ENCODE assay signal across 8 cellular contexts in genomic region chr16:31071861-31072260, GRCh38. TPM values are rescaled to one million over a fixed set of nuclear protein-coding genes. Genes with fewer than 3 reads are reported as not detected.
DNase-seq lines count a peak whose midpoint lies in the region; ATAC-seq and TF ChIP-seq lines count a peak whose summit lies in the region.

No MANE protein-coding gene starts in this region.

- H3K4me3 ChIP-seq in GM06990 (replicated peaks; ENCODE audit: low read depth, low read length) (peak overlapping the region; percentile 89), ectodermal cell (ENCODE audit: insufficient read depth, low read depth, low read length) (peak overlapping the region; percentile 99), rectal smooth muscle tissue (ENCODE audit: low read length) (peak overlapping the region; percentile 86)

- WGBS in ectodermal cell, 2 experiments = 74 to 80% methylated on average over 4 of the region's 4 CpGs

- DNase-seq in GM06990 (ENCODE audit: extremely low read depth, insufficient read length) = no peak
- DNase-seq in NCI-H82 treated with DMSO at 0.1 percent for 48 hours (lab: John Stamatoyannopoulos, UW; ENCODE audit: unreplicated experiment) = peak; percentile 33
- DNase-seq in NCI-H187 (lab: John Stamatoyannopoulos, UW) = no peak
- DNase-seq in nucleus accumbens (lab: John Stamatoyannopoulos, UW) = no peak
- no peak for DNase-seq in NCI-H187 treated with DMSO at 0.1 percent for 48 hours (lab: John Stamatoyannopoulos, UW)

- peaks cover 5% of the 10 kb centered on the region for H3K36me3 ChIP-seq in GM06990 (ENCODE audit: control insufficient read depth, insufficient read depth, low read length)
- peaks cover 10% of the 10 kb centered on the region for H3K36me3 ChIP-seq in ectodermal cell (ENCODE audit: control insufficient read depth, insufficient read depth, low read length)
- no peaks in the 10 kb centered on the region for H3K36me3 ChIP-seq in rectal smooth muscle tissue (ENCODE audit: control insufficient read depth, insufficient read depth, low read length)

- no peak for TF ChIP-seq CTCF in GM06990 (IDR thresholded peaks at IDR 0.05; ENCODE audit: insufficient read depth, low read length, poor library complexity, severe bottlenecking)

- H3K4me1 ChIP-seq in ectodermal cell (ENCODE audit: control insufficient read depth, insufficient read depth, low read length) = peaks cover 14% of the 10 kb centered on the region
- peaks cover 10% of the 10 kb centered on the region for H3K4me1 ChIP-seq in rectal smooth muscle tissue (ENCODE audit: control insufficient read depth, insufficient read depth, low read length)

- ATAC-seq in HG02884 (IDR thresholded peaks at IDR 0.05; ENCODE audit: unreplicated experiment) = no peak

- H3K9me3 ChIP-seq in ectodermal cell (ENCODE audit: control insufficient read depth, low read length) = no peaks in the 10 kb centered on the region

- H3K9ac ChIP-seq in rectal smooth muscle tissue (ENCODE audit: low read length) = no peak overlapping the region

- H3K27me3 ChIP-seq in GM06990 (replicated peaks; ENCODE audit: control insufficient read depth, insufficient read depth, low read length) (no peaks in the 10 kb centered on the region), ectodermal cell (ENCODE audit: control insufficient read depth, insufficient read depth, low read length, poor library complexity, severe bottlenecking) (no peaks in the 10 kb centered on the region), rectal smooth muscle tissue (ENCODE audit: control insufficient read depth, insufficient read depth, low read length) (no peaks in the 10 kb centered on the region)

- H3K27ac ChIP-seq in ectodermal cell (ENCODE audit: insufficient read depth, low read depth, low read length, poor library complexity, severe bottlenecking) = no peak overlapping the region
- no peak overlapping the region for H3K27ac ChIP-seq in rectal smooth muscle tissue (ENCODE audit: low read depth, low read length)

RNA-seq across cellular contexts. Expression of gene ZNF668, which starts 2.2 kb away (rescaled TPM):
- polyA plus RNA-seq in ectodermal cell (2013, experiment 1 of 4) = 13.7 TPM
- 14.2 TPM for polyA plus RNA-seq in ectodermal cell (2013, experiment 2 of 4)
- polyA plus RNA-seq in ectodermal cell (2013, experiment 3 of 4) = 11.2 TPM
- 10.7 TPM for polyA plus RNA-seq in ectodermal cell (2013, experiment 4 of 4)

RNA-seq across cellular contexts. Expression of gene ZNF646, which starts 2.4 kb away (rescaled TPM):
- 21.8 TPM for polyA plus RNA-seq in ectodermal cell (2013, experiment 1 of 4)
- polyA plus RNA-seq in ectodermal cell (2013, experiment 2 of 4) = 21.6 TPM
- polyA plus RNA-seq in ectodermal cell (2013, experiment 3 of 4) = 16.0 TPM
- polyA plus RNA-seq in ectodermal cell (2013, experiment 4 of 4) = 18.8 TPM

RNA-seq across cellular contexts. Expression of gene PRSS53, which starts 16.9 kb away (rescaled TPM):
- 4.7 TPM for polyA plus RNA-seq in ectodermal cell (2013, experiment 1 of 4)
- polyA plus RNA-seq in ectodermal cell (2013, experiment 2 of 4) = 5.0 TPM
- 2.6 TPM for polyA plus RNA-seq in ectodermal cell (2013, experiment 3 of 4)
- 3.8 TPM for polyA plus RNA-seq in ectodermal cell (2013, experiment 4 of 4)

RNA-seq across cellular contexts. Expression of gene VKORC1, which starts 22.7 kb away (rescaled TPM):
- 110 TPM for polyA plus RNA-seq in ectodermal cell (2013, experiment 1 of 4)
- polyA plus RNA-seq in ectodermal cell (2013, experiment 2 of 4) = 106 TPM
- 87.8 TPM for polyA plus RNA-seq in ectodermal cell (2013, experiment 3 of 4)
- 96.5 TPM for polyA plus RNA-seq in ectodermal cell (2013, experiment 4 of 4)

RNA-seq across cellular contexts. Expression of gene BCKDK, which starts 36.3 kb away (rescaled TPM):
- 48.5 TPM for polyA plus RNA-seq in ectodermal cell (2013, experiment 1 of 4)
- polyA plus RNA-seq in ectodermal cell (2013, experiment 2 of 4) = 48.8 TPM
- polyA plus RNA-seq in ectodermal cell (2013, experiment 3 of 4) = 41.1 TPM
- 43.2 TPM for polyA plus RNA-seq in ectodermal cell (2013, experiment 4 of 4)
